Comparison of ENCODE assay signal across 10 cellular contexts in the genomic region with DNA sequence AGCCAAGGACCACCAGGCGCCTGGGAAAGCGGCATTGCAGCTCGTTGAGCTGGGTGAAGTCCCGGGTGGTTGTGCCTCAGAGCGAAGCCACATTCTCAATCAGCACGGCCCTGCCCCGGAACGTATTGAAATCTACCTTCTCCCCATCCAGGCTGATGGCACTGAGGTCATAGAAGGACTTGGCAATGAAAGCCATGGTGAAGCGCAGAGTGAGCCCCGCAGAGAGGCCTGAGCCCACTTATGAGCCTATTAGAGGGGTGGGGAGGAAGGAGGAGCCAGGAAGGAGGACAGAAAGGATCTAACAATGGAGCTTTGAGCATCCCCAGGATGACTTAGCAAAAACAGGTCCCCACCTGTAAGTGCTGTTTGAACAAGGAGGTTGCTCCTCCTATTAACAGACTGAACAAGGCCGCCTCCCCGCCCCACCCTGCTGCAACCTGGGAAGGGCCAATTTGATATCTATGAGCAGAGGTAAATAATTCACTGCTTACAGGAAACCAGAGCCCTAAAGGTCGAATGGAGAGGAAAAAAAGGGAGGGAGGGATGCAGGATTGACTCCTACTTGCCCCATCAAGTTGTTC. TPM values are rescaled to one million over a fixed set of nuclear protein-coding genes. Genes with fewer than 3 reads are reported as not detected.
DNase-seq lines count a peak whose midpoint lies in the region; ATAC-seq and TF ChIP-seq lines count a peak whose summit lies in the region.
"Had no signal": no experiment of that assay in that cellular context is flagged by ENCODE, and none has a peak within 500 bp of the region (broad histone marks: within the 10 kb centered on the region; RNA-seq: fewer than 3 reads in every experiment).

A gene (minus strand): TSS at position 215 of the 581 bp plus-strand sequence. CDS start 19 bp downstream, at position 196.

- H3K4me3 Mint-ChIP-seq in activated CD8-positive, alpha-beta T cell treated with anti-CD3 and anti-CD28 coated beads for 36 hours = no peak within 1 kb of the TSS

- ATAC-seq in activated CD8-positive, alpha-beta T cell treated with anti-CD3 and anti-CD28 coated beads for 36 hours = no peak
- no peak for ATAC-seq in GM21723 (IDR thresholded peaks at IDR 0.05; ENCODE audit: unreplicated experiment)
- ATAC-seq in GM18498 (IDR thresholded peaks at IDR 0.05; ENCODE audit: unreplicated experiment) = no peak

- peak; percentile 93 for DNase-seq in COR-L47 (lab: John Stamatoyannopoulos, UW)
- DNase-seq in NCI-H146 (lab: John Stamatoyannopoulos, UW) = peak; percentile 95
- no peak for DNase-seq in activated CD8-positive, alpha-beta T cell treated with anti-CD3 and anti-CD28 coated beads for 36 hours
- DNase-seq in activated effector memory CD4-positive, alpha-beta T cell treated with anti-CD3 and anti-CD28 coated beads, Interleukin-2, amount 50 U/mL, for 16 hours = no peak
- no peak for DNase-seq in Karpas-422
- DNase-seq: foreskin melanocyte, nucleus accumbens had no signal

- TF ChIP-seq CTCF in activated CD8-positive, alpha-beta T cell treated with anti-CD3 and anti-CD28 coated beads for 36 hours (IDR thresholded peaks at IDR 0.05) = no peak

- POLR2A ChIA-PET in activated CD8-positive, alpha-beta T cell treated with anti-CD3 and anti-CD28 coated beads for 36 hours (lab: Charles Lee) = no interaction called here

- H3K9me2 ChIP-seq in Karpas-422 (replicated peaks; ENCODE audit: insufficient read depth, low read length) = no peaks in the 10 kb centered on the region

- no peaks in the 10 kb centered on the region for H4K20me1 ChIP-seq in Karpas-422 (ENCODE audit: insufficient read depth, low read depth, low read length)

- H3K36me3 Mint-ChIP-seq in activated CD8-positive, alpha-beta T cell treated with anti-CD3 and anti-CD28 coated beads for 36 hours (ENCODE audit: low read depth) = peaks cover 34% of the 10 kb centered on the region

- H3K4me1 Mint-ChIP-seq in activated CD8-positive, alpha-beta T cell treated with anti-CD3 and anti-CD28 coated beads for 36 hours (ENCODE audit: low read depth) = peaks cover 48% of the 10 kb centered on the region

- peak within 1 kb of the TSS; percentile 87 to 93 for H3K27ac ChIP-seq in mucosa of rectum (ENCODE audit: low read depth in 2 of 2, low read length in 2 of 2)
- no peak within 1 kb of the TSS for H3K27ac ChIP-seq in Karpas-422 (ENCODE audit: low read length)

- no peaks in the 10 kb centered on the region for H3K27me3 Mint-ChIP-seq in activated CD8-positive, alpha-beta T cell treated with anti-CD3 and anti-CD28 coated beads for 36 hours

- H3K9me3 ChIP-seq in mucosa of rectum (ENCODE audit: control insufficient read depth in 2 of 2, low read length in 2 of 2) (no peaks in the 10 kb centered on the region), Karpas-422 (ENCODE audit: low read length) (no peaks in the 10 kb centered on the region)

- H3K79me2 ChIP-seq in Karpas-422 (ENCODE audit: low read length) = peaks cover 7% of the 10 kb centered on the region; the same call in 1 of the 2 replicates

- H3K4me3 ChIP-seq in mucosa of rectum (ENCODE audit: low read length in 2 of 2) (peak within 1 kb of the TSS; percentile 72 to 77), Karpas-422 (ENCODE audit: low read length) (no peak within 1 kb of the TSS)

- H3K9me3 Mint-ChIP-seq in activated CD8-positive, alpha-beta T cell treated with anti-CD3 and anti-CD28 coated beads for 36 hours = no peaks in the 10 kb centered on the region

- peak within 1 kb of the TSS; percentile 68 to 87 for H3K9ac ChIP-seq in mucosa of rectum (ENCODE audit: low read depth in 1 of 2, low read length in 2 of 2)
- H3K9ac ChIP-seq in Karpas-422 (ENCODE audit: low read length) = no peak within 1 kb of the TSS

- CTCF ChIA-PET in activated CD8-positive, alpha-beta T cell treated with anti-CD3 and anti-CD28 coated beads for 36 hours (lab: Charles Lee) = interaction anchor here (0.9 to 1.1 kb wide), 2 partner anchors 11 to 28 kb away, joined by 3 read pairs; a partner anchor contains a TSS

- H3K36me3 ChIP-seq in mucosa of rectum (ENCODE audit: control insufficient read depth in 2 of 2, insufficient read depth in 2 of 2, low read length in 2 of 2) (peaks cover 7 to 15% of the 10 kb centered on the region in 2 donors), Karpas-422 (ENCODE audit: insufficient read depth, low read length) (peaks cover 4% of the 10 kb centered on the region; the same call in 1 of the 2 replicates)

- peaks cover 33 to 41% of the 10 kb centered on the region in 2 donors for H3K4me1 ChIP-seq in mucosa of rectum (ENCODE audit: control insufficient read depth in 2 of 2, insufficient read depth in 2 of 2, low read length in 2 of 2)
- H3K4me1 ChIP-seq in Karpas-422 (ENCODE audit: low read length) = no peaks in the 10 kb centered on the region

- no peaks in the 10 kb centered on the region for H3K27me3 ChIP-seq in mucosa of rectum (ENCODE audit: control insufficient read depth in 2 of 2, insufficient read depth in 2 of 2, low read length in 2 of 2)
- no peaks in the 10 kb centered on the region for H3K27me3 ChIP-seq in Karpas-422 (ENCODE audit: low read length)

- H2AFZ ChIP-seq in Karpas-422 (ENCODE audit: low read length) = no peak within 1 kb of the TSS

- H3K4me2 ChIP-seq in Karpas-422 (ENCODE audit: low read depth, low read length, poor library complexity, severe bottlenecking) = no peak within 1 kb of the TSS

- intact Hi-C loops in activated CD8-positive, alpha-beta T cell treated with anti-CD3 and anti-CD28 coated beads for 36 hours (cut with micrococcal nuclease) = no loop called here

- H3K27ac Mint-ChIP-seq in activated CD8-positive, alpha-beta T cell treated with anti-CD3 and anti-CD28 coated beads for 36 hours = peak within 1 kb of the TSS; percentile 64

RNA-seq across cellular contexts. Expression of the gene that starts here (rescaled TPM):
- total RNA-seq in activated CD8-positive, alpha-beta T cell treated with anti-CD3 and anti-CD28 coated beads for 36 hours = not detected
- not detected in 2 replicates for total RNA-seq in Karpas-422 (2014; rRNA removed; shearing (Covaris generic); ENCODE audit: low replicate concordance)

Comparison
In these comparisons a context has a peak if more than half of its experiments do, and no peak if none do; other contexts are left out.
1. DNase-seq: peak in COR-L47 (single experiment) and NCI-H146 (single experiment); none in activated CD8-positive, alpha-beta T cell treated with anti-CD3 and anti-CD28 coated beads for 36 hours (single experiment), activated effector memory CD4-positive, alpha-beta T cell treated with anti-CD3 and anti-CD28 coated beads, Interleukin-2, amount 50 U/mL, for 16 hours (single experiment) and Karpas-422 (single experiment).